ENCODE assay signal across 16 cellular contexts in the genomic region with DNA sequence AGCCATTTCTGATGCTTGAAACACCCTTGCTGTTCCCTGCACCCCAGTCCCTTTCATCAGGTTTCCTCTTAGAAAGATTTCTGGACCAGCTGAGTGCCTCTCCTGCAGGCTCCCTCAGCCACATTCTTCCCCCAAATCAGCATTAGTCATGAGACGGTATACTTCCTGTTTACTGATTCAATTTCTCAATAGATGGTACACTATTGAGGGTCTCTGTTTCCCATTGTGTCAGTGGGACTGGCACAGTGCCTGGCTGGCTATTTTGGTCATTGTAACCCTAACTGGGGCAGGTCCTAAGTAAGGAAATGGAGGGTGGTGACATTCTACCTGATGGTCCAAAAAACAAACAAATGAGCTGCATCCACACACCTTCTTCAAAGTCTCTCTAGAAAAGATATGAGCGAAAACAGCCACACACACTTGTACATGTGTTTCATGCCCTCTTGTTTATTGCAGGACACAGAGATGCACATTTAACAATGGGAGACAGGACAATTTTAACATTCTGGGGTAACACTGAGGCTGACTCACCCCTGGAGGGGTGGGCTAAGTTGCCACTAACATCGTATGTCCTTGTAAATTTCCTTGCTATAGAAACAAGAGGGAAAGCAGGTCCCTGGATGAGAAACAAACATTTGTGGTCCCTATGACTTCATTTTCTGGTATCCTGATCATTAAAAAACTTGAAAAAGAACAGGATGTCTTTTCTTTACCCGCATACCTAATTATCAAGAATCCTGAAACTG.
DNase-seq lines count a peak whose midpoint lies in the region; ATAC-seq and TF ChIP-seq lines count a peak whose summit lies in the region.
"Had no signal": no experiment of that assay in that cellular context is flagged by ENCODE, and none has a peak within 500 bp of the region (broad histone marks: within the 10 kb centered on the region; RNA-seq: fewer than 3 reads in every experiment).

No MANE protein-coding gene starts in this region.

- H3K27ac ChIP-seq in BLaER1 treated with 17β-estradiol and CSF1 and Interleukin-3, amounts not matched to agents 10 nM and 100 nM, result peak overlapping the region in 9 of 11 experiments; percentile 58 to 85 (median 82); a peak in 18 of 22 replicates
- H3K27ac ChIP-seq in SJSA1, result peak overlapping the region; percentile 75
- H3K27ac ChIP-seq: HL-60 had no signal

- no peak for TF ChIP-seq CTCF in glutamatergic neuron (IDR thresholded peaks at IDR 0.05; ENCODE audit: partially characterized antibody, unreplicated experiment)

- H3K4me3 Mint-ChIP-seq in glutamatergic neuron (ENCODE audit: unreplicated experiment), result no peak overlapping the region
- H3K4me3 Mint-ChIP-seq: CD8-positive, alpha-beta memory T cell; HFFc6 had no signal

- H3K4me3 ChIP-seq in BLaER1 treated with 17β-estradiol and CSF1 and Interleukin-3, amounts not matched to agents 10 nM and 100 nM, result peak overlapping the region in 6 of 10 experiments; percentile 4 to 49 (median 28); a peak in 6 of 20 replicates
- no peak overlapping the region for H3K4me3 ChIP-seq in SJSA1
- H3K4me3 ChIP-seq: HAP-1 had no signal

- H3K27ac Mint-ChIP-seq in glutamatergic neuron (ENCODE audit: unreplicated experiment), result peak overlapping the region; percentile 99
- H3K27ac Mint-ChIP-seq: HFFc6 had no signal

- no peaks in the 10 kb centered on the region for H4K20me1 ChIP-seq in BLaER1 treated with 17β-estradiol and CSF1 and Interleukin-3, amounts not matched to agents 10 nM and 100 nM

- peak overlapping the region in 9 of 11 experiments; percentile 34 to 73 (median 70); a peak in 15 of 22 replicates for H3K9ac ChIP-seq in BLaER1 treated with 17β-estradiol and CSF1 and Interleukin-3, amounts not matched to agents 10 nM and 100 nM

- DNase-seq in SJSA1 (ENCODE audit: low read depth in 1 of 2, low spot score in 2 of 2) (peak; percentile 61 to 81), glutamatergic neuron (no peak), GF-D8 (lab: John Stamatoyannopoulos, UW) (no peak), NCI-H524 (lab: John Stamatoyannopoulos, UW) (no peak)
- DNase-seq: BE2C; Caco-2; CD8-positive, alpha-beta memory T cell; DND-41; GDM1; HFFc6; KBM-7 had no signal

- peaks cover 35 to 95% (median 79%) of the 10 kb centered on the region in 10 experiments for H3K4me1 ChIP-seq in BLaER1 treated with 17β-estradiol and CSF1 and Interleukin-3, amounts not matched to agents 10 nM and 100 nM
- H3K4me1 ChIP-seq in SJSA1 (replicated peaks), result peaks cover 56% of the 10 kb centered on the region
- H3K4me1 ChIP-seq: BE2C, Caco-2, HAP-1 had no signal

- no peaks in the 10 kb centered on the region for H3K27me3 ChIP-seq in BLaER1 treated with 17β-estradiol and CSF1 and Interleukin-3, amounts not matched to agents 10 nM and 100 nM
- no peaks in the 10 kb centered on the region for H3K27me3 ChIP-seq in SJSA1 (replicated peaks)
- H3K27me3 ChIP-seq: BE2C had no signal

- H3K36me3 Mint-ChIP-seq in glutamatergic neuron (ENCODE audit: unreplicated experiment), result no peaks in the 10 kb centered on the region
- H3K36me3 Mint-ChIP-seq: CD8-positive, alpha-beta memory T cell had no signal

- peaks cover 10% of the 10 kb centered on the region for H3K9me3 Mint-ChIP-seq in glutamatergic neuron (ENCODE audit: unreplicated experiment)
- H3K9me3 Mint-ChIP-seq: CD8-positive, alpha-beta memory T cell; HFFc6 had no signal

- H3K27me3 Mint-ChIP-seq in glutamatergic neuron (ENCODE audit: unreplicated experiment), result peaks cover 16% of the 10 kb centered on the region

- peaks cover 51% of the 10 kb centered on the region for H3K4me1 Mint-ChIP-seq in glutamatergic neuron (ENCODE audit: low read depth, unreplicated experiment)
- H3K4me1 Mint-ChIP-seq: CD8-positive, alpha-beta memory T cell had no signal

- peak overlapping the region; percentile 43 to 96 (median 91) for H3K4me2 ChIP-seq in BLaER1 treated with 17β-estradiol and CSF1 and Interleukin-3, amounts not matched to agents 10 nM and 100 nM

- H3K9me3 ChIP-seq in BLaER1 treated with 17β-estradiol and CSF1 and Interleukin-3, amounts not matched to agents 10 nM and 100 nM (replicated peaks in 1 of 11), result no peaks in the 10 kb centered on the region
- H3K9me3 ChIP-seq in SJSA1 (replicated peaks), result no peaks in the 10 kb centered on the region
- H3K9me3 ChIP-seq: BE2C, Caco-2, HAP-1 had no signal

- H3K36me3 ChIP-seq in BLaER1 treated with 17β-estradiol and CSF1 and Interleukin-3, amounts not matched to agents 10 nM and 100 nM, result no peaks in the 10 kb centered on the region
- no peaks in the 10 kb centered on the region for H3K36me3 ChIP-seq in SJSA1
- H3K36me3 ChIP-seq: BE2C, HAP-1 had no signal

- ATAC-seq in GM19467 (IDR thresholded peaks at IDR 0.05; ENCODE audit: unreplicated experiment), result no peak
- ATAC-seq in HG02610 (IDR thresholded peaks at IDR 0.05; ENCODE audit: unreplicated experiment), result no peak

Comparison
In these comparisons a context has a peak if more than half of its experiments do, and no peak if none do; other contexts are left out.
1. DNase-seq: peak in SJSA1 (2 of 2); none in glutamatergic neuron (single experiment), GF-D8 (single experiment) and NCI-H524 (0 of 2).